ENCODE assay signal across 25 cellular contexts in genomic region chr10:7033031-7033430, GRCh38.
"Had no signal": no experiment of that assay in that cellular context is flagged by ENCODE, and none has a peak within 500 bp of the region (broad histone marks: within the 10 kb centered on the region; RNA-seq: fewer than 3 reads in every experiment).

No MANE protein-coding gene starts in this region.

- H3K27ac ChIP-seq: body of pancreas, colonic mucosa, left ventricle myocardium inferior, pancreas, prostate gland, transverse colon, WERI-Rb-1 had no signal

- H3K9me3 ChIP-seq: body of pancreas, colonic mucosa, left ventricle myocardium inferior, pancreas, prostate gland, transverse colon had no signal

- H3K27me3 ChIP-seq: body of pancreas, colonic mucosa, pancreas, transverse colon had no signal

- ATAC-seq: activated CD4-positive, CD25-positive, alpha-beta regulatory T cell treated with anti-CD3 and anti-CD28 coated beads, Interleukin-2, amount 50 U/mL, for 24 hours; body of pancreas; pancreas; sciatic nerve; stimulated activated memory B cell treated with anti-CD40 and anti-IgM and Interleukin-4, amounts not matched to agents 10 μg/mL and 1 μg/mL and 100 μg/mL, for 72 hours had no signal

- DNase-seq: activated CD4-positive, alpha-beta T cell treated with anti-CD3 and anti-CD28 coated beads for 48 hours; activated CD4-positive, alpha-beta T cell treated with anti-CD3 and anti-CD28 coated beads, Interleukin-2, amount 50 U/mL, for 48 hours; activated gamma-delta T cell; activated naive CD4-positive, alpha-beta T cell treated with anti-CD3 and anti-CD28 coated beads, Interleukin-2, amount 50 U/mL, for 16 hours; aorta; body of pancreas; cerebellar nuclear complex; colonic mucosa; effector CD8-positive, alpha-beta T cell; left ventricle myocardium inferior; pancreas; retina; stimulated activated CD4-positive, alpha-beta T cell treated with anti-CD3 and anti-CD28 coated beads, Interleukin-4, amount 100 ng/mL, for 24 hours; T-helper 9 cell; transverse colon; WERI-Rb-1 had no signal

- H3K36me3 ChIP-seq: colonic mucosa, left ventricle myocardium inferior, pancreas, prostate gland, transverse colon, WERI-Rb-1 had no signal

- FAIRE-seq: frontal cortex, islet of Langerhans, pancreas, TTC549, urothelium cell line had no signal

- H3K27ac Mint-ChIP-seq: stimulated activated memory B cell treated with anti-CD40 and anti-IgM and Interleukin-4, amounts not matched to agents 10 μg/mL and 1 μg/mL and 100 μg/mL, for 72 hours had no signal

- H3K4me3 Mint-ChIP-seq: stimulated activated memory B cell treated with anti-CD40 and anti-IgM and Interleukin-4, amounts not matched to agents 10 μg/mL and 1 μg/mL and 100 μg/mL, for 72 hours had no signal

- H3K4me3 ChIP-seq: body of pancreas, colonic mucosa, left ventricle myocardium inferior, pancreas, prostate gland, skin epidermis, transverse colon had no signal

- H3K4me1 ChIP-seq: body of pancreas, colonic mucosa, left ventricle myocardium inferior, pancreas, prostate gland, transverse colon had no signal

- H3K4me1 Mint-ChIP-seq: stimulated activated memory B cell treated with anti-CD40 and anti-IgM and Interleukin-4, amounts not matched to agents 10 μg/mL and 1 μg/mL and 100 μg/mL, for 72 hours had no signal
